Comparison of ENCODE assay signal across 8 cellular contexts in genomic region chr10:20391629-20392028, GRCh38.
"Had no signal": no experiment of that assay in that cellular context is flagged by ENCODE, and none has a peak within 500 bp of the region (broad histone marks: within the 10 kb centered on the region; RNA-seq: fewer than 3 reads in every experiment).

No MANE protein-coding gene starts in this region.

- DNase-seq: GDM1, GF-D8 had no signal

- FAIRE-seq: G401.6, GM12878, GM12891, GM12892, GM18507, GM19239 had no signal

- H3K4me3 ChIP-seq: GM12878 had no signal

- ATAC-seq: GM12878 had no signal
